ENCODE assay signal across 13 cellular contexts in the genomic region with DNA sequence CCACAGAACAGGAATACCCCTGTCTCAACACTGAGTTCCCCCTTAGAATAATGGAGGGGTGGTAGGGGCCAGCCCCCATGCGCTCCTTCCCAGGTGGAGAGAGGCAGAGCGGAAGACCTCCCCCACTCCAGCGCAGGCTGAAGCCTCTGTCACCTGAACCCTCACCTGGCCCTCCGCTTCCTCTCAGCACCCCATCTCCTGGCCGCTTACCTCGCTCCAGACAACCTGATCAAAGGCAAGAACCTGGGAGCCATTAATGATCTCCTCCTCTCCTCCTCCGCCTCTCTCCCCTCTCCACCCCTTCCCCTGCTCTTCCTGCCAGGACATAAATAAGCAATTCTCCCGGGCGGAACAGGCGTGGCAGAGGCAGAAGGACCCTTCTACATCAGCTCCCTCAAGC.
"Had no signal": no experiment of that assay in that cellular context is flagged by ENCODE, and none has a peak within 500 bp of the region (broad histone marks: within the 10 kb centered on the region; RNA-seq: fewer than 3 reads in every experiment).

No MANE protein-coding gene starts in this region.

- H3K4me3 ChIP-seq: colonic mucosa, heart right ventricle had no signal

- H3K4me1 ChIP-seq: colonic mucosa, heart right ventricle had no signal

- H3K9me3 ChIP-seq: colonic mucosa, heart right ventricle had no signal

- H3K4me3 Mint-ChIP-seq: naive thymus-derived CD4-positive, alpha-beta T cell; neural crest cell had no signal

- DNase-seq: cerebellar nuclear complex; colonic mucosa; dermis blood vessel endothelial cell; heart right ventricle; hypothalamus; kidney; left colon; naive thymus-derived CD4-positive, alpha-beta T cell; small intestine; stimulated activated CD4-positive, alpha-beta T cell treated with anti-CD3 and anti-CD28 coated beads, Interleukin-2, amount 100 ng/mL, for 48 hours; stimulated activated naive CD4-positive, alpha-beta T cell treated with Interleukin-2 at 50 U/mL for 16 hours; trophoblast cell had no signal

- H3K4me1 Mint-ChIP-seq: naive thymus-derived CD4-positive, alpha-beta T cell; neural crest cell had no signal

- H3K36me3 ChIP-seq: colonic mucosa, heart right ventricle had no signal

- H3K27ac ChIP-seq: colonic mucosa, heart right ventricle had no signal

- H3K9me3 Mint-ChIP-seq: neural crest cell had no signal

- H3K27ac Mint-ChIP-seq: naive thymus-derived CD4-positive, alpha-beta T cell had no signal

- ATAC-seq: heart right ventricle; left colon; naive thymus-derived CD4-positive, alpha-beta T cell had no signal
